In the genomic region with DNA sequence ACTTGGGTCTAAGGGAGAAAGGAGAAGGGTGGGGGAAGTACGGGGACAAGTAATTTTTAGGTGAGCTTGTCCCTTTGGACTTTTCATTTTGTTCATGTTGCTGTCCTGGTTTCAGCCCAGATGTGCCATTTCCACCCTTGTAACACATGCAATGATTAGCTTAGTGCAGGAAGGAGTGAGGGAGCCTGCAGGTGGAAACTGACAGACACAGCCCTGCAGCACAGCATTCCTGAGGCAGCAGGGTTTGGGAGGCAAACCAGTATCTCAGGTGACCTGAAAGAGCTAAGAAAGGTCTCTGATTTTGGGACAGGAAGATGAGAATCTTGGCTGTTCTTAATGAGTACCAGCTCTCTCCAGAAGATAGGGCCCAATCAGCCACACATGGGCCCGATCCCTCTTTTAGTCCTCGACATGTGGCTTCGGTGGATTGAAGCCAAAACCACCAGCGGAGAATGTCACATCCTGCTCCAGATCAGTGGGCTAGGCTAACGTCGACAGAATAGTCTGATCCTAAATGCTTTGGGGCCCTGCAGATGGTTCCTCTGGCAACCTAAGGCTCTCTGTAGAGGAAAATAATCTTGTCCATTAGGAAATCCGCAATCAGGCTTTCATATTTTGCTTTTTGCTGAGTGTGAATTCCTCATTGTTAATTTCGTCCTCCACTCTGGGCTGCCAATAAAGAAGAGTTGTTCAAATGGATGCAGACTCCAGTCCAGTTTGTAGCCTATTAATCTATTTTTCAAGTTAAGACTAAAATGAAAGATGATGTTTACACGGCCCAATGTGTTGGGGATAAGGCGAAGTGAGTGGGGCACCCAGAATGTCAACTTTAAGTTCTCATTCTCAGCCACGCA, we compare ENCODE assay signal across 10 cellular contexts. TPM values are rescaled to one million over a fixed set of nuclear protein-coding genes. Genes with fewer than 3 reads are reported as not detected.
DNase-seq lines count a peak whose midpoint lies in the region; ATAC-seq and TF ChIP-seq lines count a peak whose summit lies in the region.
"Had no signal": no experiment of that assay in that cellular context is flagged by ENCODE, and none has a peak within 500 bp of the region (broad histone marks: within the 10 kb centered on the region; RNA-seq: fewer than 3 reads in every experiment).

No MANE protein-coding gene starts in this region.

- H3K9ac ChIP-seq in BLaER1 treated with 17β-estradiol and CSF1 and Interleukin-3, amounts not matched to agents 10 nM and 100 nM, result 0 out of 22 replicates have a peak overlapping the region, but pooled peaks of 1 of the 11 experiments have one; percentile 3
- H3K9ac ChIP-seq in mesenchymal stem cell (ENCODE audit: low read length), result no peak overlapping the region

- peaks cover 0 to 7% (median 0%) of the 10 kb centered on the region in 11 experiments; a peak in 1 of 22 replicates for H3K9me3 ChIP-seq in BLaER1 treated with 17β-estradiol and CSF1 and Interleukin-3, amounts not matched to agents 10 nM and 100 nM (replicated peaks in 1 of 11)
- H3K9me3 ChIP-seq in mesenchymal stem cell (ENCODE audit: control insufficient read depth, low read length) (no peaks in the 10 kb centered on the region), PC-9 (ENCODE audit: insufficient read depth, low read depth) (no peaks in the 10 kb centered on the region)

- no peaks in the 10 kb centered on the region for H3K9me2 ChIP-seq in PC-9 (ENCODE audit: insufficient read depth)

- no peak overlapping the region for H2BK120ac ChIP-seq in mesenchymal stem cell (ENCODE audit: low read depth, low read length)

- intact Hi-C loops in PC-9 (cut with micrococcal nuclease; ENCODE audit: unreplicated experiment), result no loop called here

- H3F3A ChIP-seq in PC-9 (ENCODE audit: insufficient read depth, low read depth), result peaks cover 8% of the 10 kb centered on the region

- H2AFZ ChIP-seq in mesenchymal stem cell (ENCODE audit: low read depth, low read length) (no peak overlapping the region), PC-9 (no peak overlapping the region)

- no peaks in the 10 kb centered on the region for H3K36me3 ChIP-seq in BLaER1 treated with 17β-estradiol and CSF1 and Interleukin-3, amounts not matched to agents 10 nM and 100 nM
- no peaks in the 10 kb centered on the region for H3K36me3 ChIP-seq in mesenchymal stem cell (ENCODE audit: control insufficient read depth in 1 of 2, insufficient read depth in 2 of 2, low read depth in 1 of 2, low read length in 2 of 2)
- no peaks in the 10 kb centered on the region for H3K36me3 ChIP-seq in PC-9 (ENCODE audit: low read depth)

- H4K8ac ChIP-seq in mesenchymal stem cell (ENCODE audit: low read length), result no peak overlapping the region

- H2BK12ac ChIP-seq in mesenchymal stem cell (ENCODE audit: low read length in 2 of 2), result no peak overlapping the region

- H2BK5ac ChIP-seq in mesenchymal stem cell (ENCODE audit: low read depth, low read length, poor library complexity, severe bottlenecking), result no peak overlapping the region

- WGBS in mesenchymal stem cell, result 90% methylated on average over 12 of the region's 12 CpGs

- ATAC-seq in T-cell (replicated peaks in 1 of 4) (no peak), HG03565 (IDR thresholded peaks at IDR 0.05; ENCODE audit: unreplicated experiment) (no peak)

- DNase-seq in AG08395 (ENCODE audit: low spot score) (peak; percentile 51), T-cell (peak in 2 of 34 experiments; percentile 18 to 30), mesenchymal stem cell (no peak), NCI-H69 (lab: John Stamatoyannopoulos, UW) (no peak), PC-9 (no peak)
- DNase-seq: CD4-positive, CD25-positive, alpha-beta regulatory T cell; NCI-H82 had no signal

- H4K20me1 ChIP-seq in BLaER1 treated with 17β-estradiol and CSF1 and Interleukin-3, amounts not matched to agents 10 nM and 100 nM, result peaks cover 0 to 4% (median 0%) of the 10 kb centered on the region in 11 experiments; a peak in 1 of 22 replicates
- no peaks in the 10 kb centered on the region for H4K20me1 ChIP-seq in PC-9 (ENCODE audit: insufficient read depth)

- no peaks in the 10 kb centered on the region for H3K27me3 Mint-ChIP-seq in T-cell

- peak overlapping the region; percentile 83 to 84 for H3K27ac Mint-ChIP-seq in T-cell

- H3K9me3 Mint-ChIP-seq in T-cell, result no peaks in the 10 kb centered on the region
- H3K9me3 Mint-ChIP-seq: CD4-positive, CD25-positive, alpha-beta regulatory T cell had no signal

- H3K14ac ChIP-seq in mesenchymal stem cell (ENCODE audit: low read length in 2 of 2), result no peak overlapping the region

- H3K4me3 ChIP-seq in BLaER1 treated with 17β-estradiol and CSF1 and Interleukin-3, amounts not matched to agents 10 nM and 100 nM, result no peak overlapping the region
- H3K4me3 ChIP-seq in mesenchymal stem cell (ENCODE audit: insufficient read depth in 1 of 2, low read depth in 1 of 2, low read length in 2 of 2) (no peak overlapping the region), PC-9 (no peak overlapping the region)

- peaks cover 66 to 72% (median 67%) of the 10 kb centered on the region in 3 donors for H3K4me1 Mint-ChIP-seq in T-cell

- no peak for TF ChIP-seq CTCF in PC-9 (conservative IDR thresholded peaks at IDR 0.05)

- BruUV-seq in PC-9 (replicated peaks; lab: Mats Ljungman, UMichigan), result no TSS peak

- H2BK15ac ChIP-seq in mesenchymal stem cell (ENCODE audit: low read depth, poor library complexity, severe bottlenecking), result no peak overlapping the region

- H3K27ac ChIP-seq in BLaER1 treated with 17β-estradiol and CSF1 and Interleukin-3, amounts not matched to agents 10 nM and 100 nM, result 0 out of 22 replicates have a peak overlapping the region, but pooled peaks of 3 of the 11 experiments have one; percentile 5 to 6 (median 6)
- H3K27ac ChIP-seq in mesenchymal stem cell (ENCODE audit: low read length, poor library complexity, severe bottlenecking) (no peak overlapping the region), PC-9 (no peak overlapping the region)

- no peak overlapping the region for H3K18ac ChIP-seq in mesenchymal stem cell (ENCODE audit: low read depth in 1 of 2, low read length in 2 of 2)

- POLR2A ChIA-PET in T-cell (lab: Charles Lee), result interaction anchor here in 1 of 2 donors (0.7 kb wide), 1 partner anchor 25 kb away, joined by 4 read pairs; no protein-coding TSS in a partner anchor
- POLR2A ChIA-PET in PC-9 (lab: Charles Lee; ENCODE audit: unreplicated experiment), result no interaction called here

- H3K27me3 ChIP-seq in BLaER1 treated with 17β-estradiol and CSF1 and Interleukin-3, amounts not matched to agents 10 nM and 100 nM, result peaks cover 43 to 50% (median 48%) of the 10 kb centered on the region in 11 experiments
- H3K27me3 ChIP-seq in mesenchymal stem cell (ENCODE audit: control insufficient read depth in 1 of 2, insufficient read depth in 1 of 2, low read length in 2 of 2) (peaks cover 0 to 37% of the 10 kb centered on the region in 2 experiments), PC-9 (ENCODE audit: insufficient read depth, low read depth) (no peaks in the 10 kb centered on the region)

- CTCF ChIA-PET in T-cell (lab: Charles Lee) (no interaction called here), PC-9 (lab: Charles Lee) (interaction anchor here (0.5 to 1.2 kb wide), 4 partner anchors 35 to 247 kb away, joined by 3 to 9 read pairs (median 4); no protein-coding TSS in a partner anchor)

- peaks cover 47 to 65% (median 59%) of the 10 kb centered on the region in 10 experiments for H3K4me1 ChIP-seq in BLaER1 treated with 17β-estradiol and CSF1 and Interleukin-3, amounts not matched to agents 10 nM and 100 nM
- H3K4me1 ChIP-seq in mesenchymal stem cell (ENCODE audit: control insufficient read depth, insufficient read depth, low read depth, low read length) (peaks cover 18% of the 10 kb centered on the region), PC-9 (replicated peaks; ENCODE audit: insufficient read depth) (peaks cover 27% of the 10 kb centered on the region)

- H4K91ac ChIP-seq in mesenchymal stem cell (ENCODE audit: low read length), result no peak overlapping the region

- H3K23ac ChIP-seq in mesenchymal stem cell (ENCODE audit: low read length in 2 of 2), result no peak overlapping the region

- H3K4me2 ChIP-seq in BLaER1 treated with 17β-estradiol and CSF1 and Interleukin-3, amounts not matched to agents 10 nM and 100 nM, result peak overlapping the region; percentile 45 to 80 (median 66)
- H3K4me2 ChIP-seq in mesenchymal stem cell (ENCODE audit: low read length, poor library complexity, severe bottlenecking) (no peak overlapping the region), PC-9 (no peak overlapping the region)

- H3K79me2 ChIP-seq in PC-9 (ENCODE audit: low read depth), result no peaks in the 10 kb centered on the region

- H3K36me3 Mint-ChIP-seq in T-cell, result no peaks in the 10 kb centered on the region
- H3K36me3 Mint-ChIP-seq: CD4-positive, CD25-positive, alpha-beta regulatory T cell had no signal

- H3K4ac ChIP-seq in mesenchymal stem cell (ENCODE audit: low read depth in 1 of 2, low read length in 2 of 2), result no peak overlapping the region

- H3K4me3 Mint-ChIP-seq in T-cell, result peak overlapping the region in 1 of 3 donors; percentile 58

- peak overlapping the region; percentile 18 for H2AK5ac ChIP-seq in mesenchymal stem cell (ENCODE audit: low read length, severe bottlenecking)

- H3K79me1 ChIP-seq in mesenchymal stem cell (replicated peaks; ENCODE audit: low read length, poor library complexity, severe bottlenecking), result peaks cover 3% of the 10 kb centered on the region

RNA-seq across cellular contexts. Expression of a gene that starts 3.8 kb away (rescaled TPM):
- 10 to 100 TPM; 50.7 to 66.5 (median 61.9) TPM for total RNA-seq in T-cell
- polyA plus RNA-seq in mesenchymal stem cell (2013, experiment 1 of 2), result 5.8 TPM
- polyA plus RNA-seq in mesenchymal stem cell (2013, experiment 2 of 2), result 5.5 TPM
- 5.7 and 7.2 TPM in 2 replicates for total RNA-seq in PC-9 (2021)
- polyA plus RNA-seq: keratinocyte had no signal

RNA-seq across cellular contexts. Expression of a gene that starts 21.1 kb away (rescaled TPM):
- 100 to 1,000 TPM; 163 to 277 (median 177) TPM for total RNA-seq in T-cell
- polyA plus RNA-seq in mesenchymal stem cell (2013, experiment 1 of 2), result 74.6 TPM
- 80.5 TPM for polyA plus RNA-seq in mesenchymal stem cell (2013, experiment 2 of 2)
- 110 and 134 TPM in 2 replicates for total RNA-seq in PC-9 (2021)

Comparison
In these comparisons a context has a peak if more than half of its experiments do, and no peak if none do; other contexts are left out.
1. H3K4me2 ChIP-seq: peak in BLaER1 treated with 17β-estradiol and CSF1 and Interleukin-3, amounts not matched to agents 10 nM and 100 nM (11 of 11); none in mesenchymal stem cell (single experiment) and PC-9 (single experiment).